In genomic region chr5:176132471-176133288, GRCh38 we compare ENCODE assay signal across 1 cellular context.
TF ChIP-seq lines count a peak whose summit lies in the region.

No MANE protein-coding gene starts in this region.

TF ChIP-seq in H1, 55 proteins besides CTCF, POLR2A, EP300 and RAD21 (continued from another document):
- TF ChIP-seq NANOG (IDR thresholded peaks at IDR 0.05; ENCODE audit: insufficient read depth, low read depth, low read length, poor library complexity, severe bottlenecking) = no peak
- no peak for TF ChIP-seq GABPA (IDR thresholded peaks at IDR 0.05; ENCODE audit: borderline replicate concordance, insufficient read depth, low read length)
- no peak for TF ChIP-seq TEAD4 (IDR thresholded peaks at IDR 0.05; ENCODE audit: low read depth, low read length)
- no peak for TF ChIP-seq NRF1 (IDR thresholded peaks at IDR 0.05; ENCODE audit: low read depth, low read length)
- no peak for TF ChIP-seq RBBP5 (IDR thresholded peaks at IDR 0.05; ENCODE audit: borderline replicate concordance, low read depth, low read length)
- no peak for TF ChIP-seq CHD7 (IDR thresholded peaks at IDR 0.05; ENCODE audit: insufficient replicate concordance, low read length)
- TF ChIP-seq CHD2 (IDR thresholded peaks at IDR 0.05; ENCODE audit: low read length) = no peak
- TF ChIP-seq SIX5 (IDR thresholded peaks at IDR 0.05; ENCODE audit: low read depth, low read length) = no peak
- no peak for TF ChIP-seq YY1 (IDR thresholded peaks at IDR 0.05; ENCODE audit: low read depth, low read length)
- TF ChIP-seq MAFK (IDR thresholded peaks at IDR 0.05; ENCODE audit: low read depth, low read length) = no peak
- TF ChIP-seq RXRA (IDR thresholded peaks at IDR 0.05; ENCODE audit: insufficient read depth, low read depth, low read length) = no peak
- TF ChIP-seq GTF2F1 (IDR thresholded peaks at IDR 0.05; ENCODE audit: borderline replicate concordance, low read depth, low read length) = no peak
- TF ChIP-seq CBX8 (IDR thresholded peaks at IDR 0.05; ENCODE audit: borderline replicate concordance, low read depth, low read length) = no peak
- TF ChIP-seq SP4 (IDR thresholded peaks at IDR 0.05; ENCODE audit: low read length) = no peak
TF ChIP-seq in H1: peak in this region for 0.
